ENCODE assay signal across 1 cellular context in genomic region chr1:182288749-182289604, GRCh38.
A peak's percentile ranks its signal among the peaks of the same experiment; 100 is the strongest.
TF ChIP-seq lines count a peak whose summit lies in the region.

No MANE protein-coding gene starts in this region.

TF ChIP-seq in HepG2, 621 proteins besides CTCF, POLR2A, EP300 and RAD21 (continued from another document and continues in another):
- TF ChIP-seq THAP9 (CRISPR knock-in tag; IDR thresholded peaks at IDR 0.05; ENCODE audit: borderline replicate concordance) (no peak), ZNF781 (CRISPR knock-in tag; IDR thresholded peaks at IDR 0.05; ENCODE audit: borderline replicate concordance, not compliant biosample characterization) (no peak), ZMAT3 (CRISPR knock-in tag; conservative IDR thresholded peaks at IDR 0.05) (no peak), ZSCAN31 (CRISPR knock-in tag; IDR thresholded peaks at IDR 0.05; ENCODE audit: low read depth) (no peak), KIAA2018 (CRISPR knock-in tag; IDR thresholded peaks at IDR 0.05; ENCODE audit: borderline replicate concordance) (no peak), ARID3A (IDR thresholded peaks at IDR 0.05; ENCODE audit: low read depth, low read length) (peak; percentile 81), GFI1 (CRISPR knock-in tag; IDR thresholded peaks at IDR 0.05; ENCODE audit: borderline replicate concordance) (peak; percentile 50), ZNF225 (CRISPR knock-in tag; IDR thresholded peaks at IDR 0.05) (no peak), ZNF710 (CRISPR knock-in tag; IDR thresholded peaks at IDR 0.05; ENCODE audit: borderline replicate concordance) (peak; percentile 84; the same call in 1 of the 2 replicates), HDAC2 (CRISPR knock-in tag; IDR thresholded peaks at IDR 0.05) (peak; percentile 87), FOXJ3 (CRISPR knock-in tag; IDR thresholded peaks at IDR 0.05; ENCODE audit: borderline replicate concordance) (peak; percentile 77; the same call in 1 of the 2 replicates), ZNF703 (CRISPR knock-in tag; IDR thresholded peaks at IDR 0.05; ENCODE audit: borderline replicate concordance) (no peak), AGO1 (IDR thresholded peaks at IDR 0.05; ENCODE audit: low read depth, low read length, poor library complexity, severe bottlenecking) (no peak), SIN3A (IDR thresholded peaks at IDR 0.05; ENCODE audit: borderline replicate concordance, low read depth, low read length) (no peak), MAFK (conservative IDR thresholded peaks at IDR 0.05 in 1 of 2, IDR thresholded peaks at IDR 0.05 in 1 of 2; ENCODE audit: low read length in 2 of 2) (no peak), MBNL3 (CRISPR knock-in tag; conservative IDR thresholded peaks at IDR 0.05) (no peak), ZNF543 (CRISPR knock-in tag; IDR thresholded peaks at IDR 0.05) (no peak), ZFAT (CRISPR knock-in tag; conservative IDR thresholded peaks at IDR 0.05) (no peak), MTF1 (CRISPR knock-in tag; IDR thresholded peaks at IDR 0.05) (no peak), POGK (CRISPR knock-in tag; conservative IDR thresholded peaks at IDR 0.05) (0 out of 2 replicates have a peak, but pooled peaks have one; percentile 39), ZNF280B (CRISPR knock-in tag; IDR thresholded peaks at IDR 0.05; ENCODE audit: borderline replicate concordance) (no peak), FOSL1 (CRISPR knock-in tag; IDR thresholded peaks at IDR 0.05; ENCODE audit: borderline replicate concordance) (no peak), SIX1 (CRISPR knock-in tag; IDR thresholded peaks at IDR 0.05; ENCODE audit: borderline replicate concordance) (0 out of 2 replicates have a peak, but pooled peaks have one; percentile 68), ZNF878 (CRISPR knock-in tag; IDR thresholded peaks at IDR 0.05) (0 out of 2 replicates have a peak, but pooled peaks have one; percentile 56), ZNF512B (CRISPR knock-in tag; IDR thresholded peaks at IDR 0.05; ENCODE audit: borderline replicate concordance) (no peak), TRAFD1 (CRISPR knock-in tag; IDR thresholded peaks at IDR 0.05; ENCODE audit: borderline replicate concordance) (no peak), ZNF326 (CRISPR knock-in tag; IDR thresholded peaks at IDR 0.05; ENCODE audit: borderline replicate concordance) (no peak), DRAP1 (CRISPR knock-in tag; IDR thresholded peaks at IDR 0.05) (peak; percentile 41; the same call in 1 of the 2 replicates), ZNF101 (CRISPR knock-in tag; IDR thresholded peaks at IDR 0.05; ENCODE audit: borderline replicate concordance, low read depth) (no peak), GATAD2A (CRISPR knock-in tag; IDR thresholded peaks at IDR 0.05) (peak; percentile 86), REPIN1 (CRISPR knock-in tag; IDR thresholded peaks at IDR 0.05; ENCODE audit: borderline replicate concordance, low read depth) (no peak; the same call in 1 of the 2 replicates)
